In genomic region chr4:134028411-134028810, GRCh38 we compare ENCODE assay signal across 16 cellular contexts.
A peak's percentile ranks its signal among the peaks of the same experiment; 100 is the strongest.
DNase-seq lines count a peak whose midpoint lies in the region; ATAC-seq and TF ChIP-seq lines count a peak whose summit lies in the region.
"Had no signal": no experiment of that assay in that cellular context is flagged by ENCODE, and none has a peak within 500 bp of the region (broad histone marks: within the 10 kb centered on the region; RNA-seq: fewer than 3 reads in every experiment).

No MANE protein-coding gene starts in this region.

- no peak overlapping the region for H3K4me3 Mint-ChIP-seq in HFFc6

- no peaks in the 10 kb centered on the region for H3K36me3 Mint-ChIP-seq in HFFc6 (ENCODE audit: low read depth)

- H3K4me1 Mint-ChIP-seq in HFFc6 (ENCODE audit: low read depth), result peaks cover 8% of the 10 kb centered on the region; the same call in 1 of the 2 replicates

- in situ Hi-C loops in ACHN (cut with HindIII; ENCODE audit: low pct_ligation_motif_present, low pct_unique_long_range_greater_than_20kb, low sequenced_read_pairs) (no loop called here), GM13976 (cut with MboI; ENCODE audit: low sequenced_read_pairs, unreplicated experiment) (no loop called here)

- no peaks in the 10 kb centered on the region for H3K27me3 Mint-ChIP-seq in HFFc6 (ENCODE audit: insufficient read depth)

- ATAC-seq in GM19395 (IDR thresholded peaks at IDR 0.05; ENCODE audit: unreplicated experiment) (no peak), HG02970 (IDR thresholded peaks at IDR 0.05; ENCODE audit: low FRiP score, unreplicated experiment) (no peak)
- ATAC-seq in activated CD4-positive, CD25-positive, alpha-beta regulatory T cell treated with anti-CD3 and anti-CD28 coated beads, Interleukin-2, amount 50 U/mL, for 24 hours, result no peak

- no peak for TF ChIP-seq CTCF in HFFc6 (IDR thresholded peaks at IDR 0.05)
- TF ChIP-seq CTCF in choroid plexus epithelial cell (conservative IDR thresholded peaks at IDR 0.05; ENCODE audit: low read depth, low read length), result no peak
- no peak for TF ChIP-seq CTCF in GM13976 (IDR thresholded peaks at IDR 0.05; ENCODE audit: borderline replicate concordance, control extremely low read depth, extremely low read depth, insufficient read depth, missing control alignments)

- peak overlapping the region; percentile 37; the same call in 1 of the 2 replicates for H3K27ac Mint-ChIP-seq in HFFc6

- H3K9me3 Mint-ChIP-seq in HFFc6, result no peaks in the 10 kb centered on the region; the same call in 1 of the 2 replicates

- no peak overlapping the region for H3K4me3 ChIP-seq in choroid plexus epithelial cell (ENCODE audit: low read depth, low read length)

- peak; percentile 4 for DNase-seq in ACHN
- DNase-seq in HFFc6, result no peak
- DNase-seq in choroid plexus epithelial cell (ENCODE audit: low read depth), result peak; percentile 10
- DNase-seq in kidney glomerular epithelial cell (lab: John Stamatoyannopoulos, UW), result peak; percentile 46
- DNase-seq in GM13976 (ENCODE audit: low spot score), result no peak
- DNase-seq: GDM1, GOT3, NCI-H1092, NCI-H146, NCI-H2029 treated with DMSO at 0.1 percent for 48 hours, NCI-H2171, NCI-H526, Right ventricle myocardium superior had no signal

Comparison
In these comparisons a context has a peak if more than half of its experiments do, and no peak if none do; other contexts are left out.
1. DNase-seq: peak in ACHN (single experiment), choroid plexus epithelial cell (single experiment) and kidney glomerular epithelial cell (single experiment); none in HFFc6 (single experiment) and GM13976 (single experiment).